ENCODE assay signal across 21 cellular contexts in the genomic region with DNA sequence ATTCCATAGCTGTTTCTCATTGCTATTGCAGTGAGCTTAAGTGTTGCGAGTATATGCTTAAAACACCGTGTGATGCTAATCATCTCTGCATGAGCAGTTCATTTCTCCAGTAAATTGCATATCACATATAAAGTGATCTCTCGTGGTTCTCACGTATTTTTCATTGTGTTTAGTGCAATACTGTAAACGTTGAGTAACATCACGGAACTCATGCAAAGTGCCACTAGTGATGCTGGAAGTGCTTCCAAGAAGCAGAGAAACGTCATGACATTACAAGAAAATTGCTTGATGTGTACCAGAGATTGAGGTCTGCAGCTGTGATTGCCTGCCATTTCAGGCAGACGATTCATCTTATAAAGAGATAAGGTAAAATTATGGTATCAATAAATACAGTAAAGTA.
"Had no signal": no experiment of that assay in that cellular context is flagged by ENCODE, and none has a peak within 500 bp of the region (broad histone marks: within the 10 kb centered on the region; RNA-seq: fewer than 3 reads in every experiment).

No MANE protein-coding gene starts in this region.

- H3K27ac ChIP-seq: epithelial cell of prostate, esophagus muscularis mucosa, gastrocnemius medialis, heart right ventricle, neutrophil, right atrium auricular region, sigmoid colon, skin epidermis, testis, transverse colon had no signal

- H3K36me3 ChIP-seq: esophagus muscularis mucosa, gastrocnemius medialis, heart right ventricle, neutrophil, right atrium auricular region, sigmoid colon, transverse colon had no signal

- ATAC-seq: effector memory CD8-positive, alpha-beta T cell; gastrocnemius medialis; heart right ventricle; left lobe of liver; naive thymus-derived CD4-positive, alpha-beta T cell; stimulated activated naive B cell treated with anti-CD40 and anti-IgM and Interleukin-4, amounts not matched to agents 10 μg/mL and 1 μg/mL and 100 μg/mL, for 72 hours; stimulated activated naive CD8-positive, alpha-beta T cell treated with anti-CD3 and anti-CD28 coated beads, Interleukin-15, amount 100 ng/mL, for 72 hours had no signal

- H3K9me3 ChIP-seq: esophagus muscularis mucosa, gastrocnemius medialis, heart right ventricle, neutrophil, right atrium auricular region, sigmoid colon, testis, transverse colon had no signal

- H3K27me3 ChIP-seq: esophagus muscularis mucosa, gastrocnemius medialis, heart right ventricle, neutrophil, right atrium auricular region, sigmoid colon, testis, transverse colon had no signal

- DNase-seq: effector memory CD8-positive, alpha-beta T cell; gastrocnemius medialis; heart right ventricle; hypothalamus; kidney glomerular epithelial cell; mammary epithelial cell; naive thymus-derived CD4-positive, alpha-beta T cell; nephron progenitor cell; sigmoid colon; stimulated activated CD4-positive, alpha-beta T cell treated with anti-CD3 and anti-CD28 coated beads, Interleukin-2, amount 100 ng/mL, for 24 hours; stimulated activated CD4-positive, alpha-beta T cell treated with anti-CD3 and anti-CD28 coated beads, Interleukin-4, amount 100 ng/mL, for 4 hours; stimulated activated naive B cell treated with anti-CD40 and anti-IgM and Interleukin-4, amounts not matched to agents 10 μg/mL and 1 μg/mL and 100 μg/mL, for 72 hours; stimulated activated naive CD8-positive, alpha-beta T cell treated with anti-CD3 and anti-CD28 coated beads, Interleukin-15, amount 100 ng/mL, for 72 hours; testis; transverse colon had no signal

- H3K4me3 ChIP-seq: esophagus muscularis mucosa, gastrocnemius medialis, heart right ventricle, right atrium auricular region, sigmoid colon, skin epidermis, testis, transverse colon had no signal

- H3K4me1 ChIP-seq: esophagus muscularis mucosa, gastrocnemius medialis, heart right ventricle, right atrium auricular region, sigmoid colon, testis, transverse colon had no signal
